In the genomic region with DNA sequence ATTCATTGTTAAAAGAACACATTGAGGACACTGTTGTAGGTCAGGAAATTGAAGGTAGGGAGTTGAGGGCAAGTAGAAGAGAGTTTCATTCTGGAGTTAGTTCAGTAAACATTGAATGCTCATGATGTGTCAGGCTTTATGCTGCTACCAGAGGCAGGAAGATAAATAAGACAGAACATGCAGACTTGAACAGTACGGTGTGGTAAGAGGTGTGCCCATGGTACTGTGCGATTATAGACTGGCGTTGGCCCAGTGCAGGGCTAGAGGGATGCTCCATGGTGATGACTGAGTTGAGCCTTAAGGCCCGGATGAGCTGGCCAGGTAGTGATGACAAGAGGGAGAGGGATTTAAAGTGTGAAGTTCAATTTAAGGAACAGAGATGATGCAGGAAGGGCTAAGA, we compare ENCODE assay signal across 1 cellular context.
TF ChIP-seq lines count a peak whose summit lies in the region.

No MANE protein-coding gene starts in this region.

TF ChIP-seq in WTC11, 78 proteins besides CTCF, POLR2A, EP300 and RAD21 (continued from another document):
- TF ChIP-seq IRF1 (CRISPR knock-in tag; IDR thresholded peaks at IDR 0.05) (no peak), PREB (CRISPR knock-in tag; IDR thresholded peaks at IDR 0.05; ENCODE audit: borderline replicate concordance) (no peak), TEAD1 (CRISPR knock-in tag; IDR thresholded peaks at IDR 0.05) (no peak)
- TF ChIP-seq, protein P1, sequence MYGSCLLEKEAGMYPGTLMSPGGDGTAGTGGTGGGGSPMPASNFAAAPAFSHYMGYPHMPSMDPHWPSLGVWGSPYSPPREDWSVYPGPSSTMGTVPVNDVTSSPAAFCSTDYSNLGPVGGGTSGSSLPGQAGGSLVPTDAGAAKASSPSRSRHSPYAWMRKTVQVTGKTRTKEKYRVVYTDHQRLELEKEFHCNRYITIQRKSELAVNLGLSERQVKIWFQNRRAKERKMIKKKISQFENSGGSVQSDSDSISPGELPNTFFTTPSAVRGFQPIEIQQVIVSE (CRISPR knock-in tag; IDR thresholded peaks at IDR 0.05; ENCODE audit: borderline replicate concordance), result no peak
